33 cellular contexts compared by ENCODE assay signal in the genomic region with DNA sequence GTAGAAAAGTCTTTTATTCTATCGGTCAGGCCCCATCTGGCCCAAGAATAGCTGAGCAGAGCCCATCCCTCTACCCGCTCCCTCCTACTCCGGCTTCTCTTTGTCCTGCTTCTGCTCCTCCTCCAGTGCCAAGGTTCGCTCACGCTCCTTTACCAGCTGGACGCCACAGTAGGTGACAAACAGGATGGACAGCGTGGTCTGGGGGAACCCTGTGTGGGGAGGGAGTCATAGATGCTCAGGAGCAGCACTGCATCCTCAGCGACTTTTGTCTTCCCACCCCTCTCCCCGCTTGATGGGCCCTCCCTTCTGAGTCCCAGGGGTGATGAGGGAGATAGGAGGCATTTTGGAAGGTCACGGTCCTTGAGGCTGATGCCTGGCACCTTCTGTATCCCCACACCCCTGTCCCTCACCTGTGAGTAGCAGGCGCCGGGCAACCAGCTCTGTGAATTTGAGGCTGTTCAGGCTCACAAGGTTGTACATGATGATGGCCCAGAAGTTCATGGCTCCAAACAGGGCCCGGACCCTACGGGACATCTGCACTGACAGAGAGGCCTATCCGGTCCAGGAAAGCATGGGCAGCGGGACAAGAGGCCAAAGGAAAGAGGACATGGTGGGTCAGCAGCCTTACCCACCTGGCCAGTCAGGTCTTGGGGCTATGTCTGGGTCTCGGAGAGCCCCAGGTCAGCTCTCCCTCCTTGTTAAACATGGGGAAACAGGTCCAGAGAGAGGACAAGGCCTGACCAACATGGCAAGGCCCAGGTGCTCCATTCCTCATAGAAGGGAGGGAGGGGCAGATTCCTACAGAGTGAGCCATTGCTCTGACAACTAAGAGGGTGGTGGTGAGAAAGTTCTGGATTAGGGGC. TPM values are rescaled to one million over a fixed set of nuclear protein-coding genes. Genes with fewer than 3 reads are reported as not detected.
DNase-seq lines count a peak whose midpoint lies in the region; ATAC-seq, FAIRE-seq and TF ChIP-seq lines count a peak whose summit lies in the region.
"Had no signal": no experiment of that assay in that cellular context is flagged by ENCODE, and none has a peak within 500 bp of the region (broad histone marks: within the 10 kb centered on the region; RNA-seq: fewer than 3 reads in every experiment).

No MANE protein-coding gene starts in this region.

- H3K36me3 ChIP-seq in bronchial epithelial cell (ENCODE audit: control insufficient read depth, insufficient read depth, low read length) (no peaks in the 10 kb centered on the region), osteoblast (ENCODE audit: insufficient read depth, low read length) (no peaks in the 10 kb centered on the region), tibial artery (no peaks in the 10 kb centered on the region)
- H3K36me3 ChIP-seq: gastroesophageal sphincter, pancreas, SJSA1, stomach, transverse colon had no signal

- H3K27me3 ChIP-seq in bronchial epithelial cell (ENCODE audit: control insufficient read depth, insufficient read depth, low read length) (no peaks in the 10 kb centered on the region), osteoblast (ENCODE audit: insufficient read depth, low read length) (peaks cover 10% of the 10 kb centered on the region), tibial artery (peaks cover 0 to 4% of the 10 kb centered on the region in 2 donors)
- H3K27me3 ChIP-seq: pancreas, SJSA1, transverse colon had no signal

- intact Hi-C loops in tibial artery (cut with DNase I; ENCODE audit: low total_unique reads), result loop anchor here (10.0 kb wide), 1 partner anchor 412 kb away; a partner anchor contains a TSS

- H2AFZ ChIP-seq in osteoblast (ENCODE audit: low read length), result no peak overlapping the region

- H3K4me1 ChIP-seq in osteoblast (ENCODE audit: insufficient read depth, low read length), result no peaks in the 10 kb centered on the region
- no peaks in the 10 kb centered on the region for H3K4me1 ChIP-seq in tibial artery
- H3K4me1 ChIP-seq: gastroesophageal sphincter, pancreas, SJSA1, stomach, transverse colon had no signal

- no peaks in the 10 kb centered on the region for H3K79me2 ChIP-seq in osteoblast (ENCODE audit: insufficient read depth, low read length)

- no peak overlapping the region for H3K4me3 ChIP-seq in bronchial epithelial cell (ENCODE audit: low read depth, low read length)
- no peak overlapping the region for H3K4me3 ChIP-seq in osteoblast (ENCODE audit: insufficient read depth, low read length)
- H3K4me3 ChIP-seq in tibial artery, result no peak overlapping the region
- H3K4me3 ChIP-seq: gastroesophageal sphincter, pancreas, SJSA1, stomach, transverse colon had no signal

- no peak overlapping the region for H3K27ac ChIP-seq in osteoblast (ENCODE audit: low read depth, low read length)
- no peak overlapping the region for H3K27ac ChIP-seq in tibial artery
- H3K27ac ChIP-seq: gastroesophageal sphincter, pancreas, SJSA1, stomach, transverse colon, VCaP had no signal

- no peak overlapping the region for H3K4me2 ChIP-seq in osteoblast (ENCODE audit: insufficient read depth, low read length)

- no peaks in the 10 kb centered on the region for H3K9me3 ChIP-seq in osteoblast (ENCODE audit: low read depth, low read length)
- no peaks in the 10 kb centered on the region for H3K9me3 ChIP-seq in tibial artery
- H3K9me3 ChIP-seq: gastroesophageal sphincter, pancreas, SJSA1, stomach, transverse colon had no signal

- no peaks in the 10 kb centered on the region for H4K20me1 ChIP-seq in osteoblast (ENCODE audit: insufficient read depth, low read length)

- peak; percentile 51 for DNase-seq in activated effector memory CD4-positive, alpha-beta T cell treated with anti-CD3 and anti-CD28 coated beads, Interleukin-2, amount 50 U/mL, for 16 hours
- no peak for DNase-seq in activated effector memory CD4-positive, alpha-beta T cell treated with Interleukin-2 at 50 U/mL for 16 hours
- peak; percentile 38 for DNase-seq in bronchial epithelial cell (ENCODE audit: low read depth)
- DNase-seq in osteoblast (ENCODE audit: insufficient read length, low spot score, missing footprints), result peak; percentile 54
- DNase-seq in tibial artery, result peak; percentile 14 to 49
- no peak for DNase-seq in superior temporal gyrus (ENCODE audit: extremely low spot score)
- no peak for DNase-seq in germinal center (ENCODE audit: low spot score)
- DNase-seq: 8988T; activated CD4-positive, alpha-beta T cell treated with anti-CD3 and anti-CD28 coated beads for 48 hours; activated CD8-positive, alpha-beta memory T cell treated with anti-CD3 and anti-CD28 coated beads for 24 hours; activated T-cell treated with anti-CD3 and anti-CD28 coated beads for 4 hours; C1 segment of cervical spinal cord; COR-L47; GOT3; HFFc6; hippocampal formation; IMR-90; mesenchymal stem cell; MV-4-11; NCI-H1436 treated with DMSO at 0.1 percent for 48 hours; NCI-H2107; NCI-H82; pancreas; stomach; T1000; transverse colon had no signal

- no peak for ATAC-seq in GM21515 (IDR thresholded peaks at IDR 0.05; ENCODE audit: unreplicated experiment)
- ATAC-seq: gastroesophageal sphincter, pancreas had no signal

- TF ChIP-seq CTCF in bronchial epithelial cell (IDR thresholded peaks at IDR 0.05; ENCODE audit: insufficient read depth, low read length, severe bottlenecking) (no peak), osteoblast (IDR thresholded peaks at IDR 0.05; ENCODE audit: extremely low read depth, low read depth, low read length) (no peak), tibial artery (IDR thresholded peaks at IDR 0.05) (no peak)

- peak; percentile 68 for FAIRE-seq in bronchial epithelial cell (lab: Jason Lieb, UNC)
- FAIRE-seq: pancreas had no signal

RNA-seq across cellular contexts. Expression of a gene that starts 7.6 kb away (rescaled TPM):
- total RNA-seq in bronchial epithelial cell (not detected in 2 replicates), osteoblast (not detected in 2 replicates)
- total RNA-seq: G401, gastroesophageal sphincter, HFFc6, IMR-90, pancreas, SJSA1 had no signal

RNA-seq across cellular contexts. Expression of a gene that starts 9.7 kb away (rescaled TPM):
- total RNA-seq in bronchial epithelial cell, result not detected in 2 replicates
- total RNA-seq in osteoblast, result not detected in 2 replicates
- total RNA-seq: cerebellum, G401, HFFc6, IMR-90, LHCN-M2, SJSA1, stomach had no signal

RNA-seq across cellular contexts. Expression of a gene that starts 39.4 kb away (rescaled TPM):
- total RNA-seq in bronchial epithelial cell, result 5.8 and 7.6 TPM in 2 replicates
- 39.2 and 41.3 TPM in 2 replicates for total RNA-seq in osteoblast

Comparison
In these comparisons a context has a peak if more than half of its experiments do, and no peak if none do; other contexts are left out.
1. DNase-seq: peak in activated effector memory CD4-positive, alpha-beta T cell treated with anti-CD3 and anti-CD28 coated beads, Interleukin-2, amount 50 U/mL, for 16 hours (single experiment), bronchial epithelial cell (single experiment), osteoblast (single experiment) and tibial artery (2 of 2); none in activated effector memory CD4-positive, alpha-beta T cell treated with Interleukin-2 at 50 U/mL for 16 hours (single experiment), superior temporal gyrus (single experiment) and germinal center (single experiment).